In the genomic region with DNA sequence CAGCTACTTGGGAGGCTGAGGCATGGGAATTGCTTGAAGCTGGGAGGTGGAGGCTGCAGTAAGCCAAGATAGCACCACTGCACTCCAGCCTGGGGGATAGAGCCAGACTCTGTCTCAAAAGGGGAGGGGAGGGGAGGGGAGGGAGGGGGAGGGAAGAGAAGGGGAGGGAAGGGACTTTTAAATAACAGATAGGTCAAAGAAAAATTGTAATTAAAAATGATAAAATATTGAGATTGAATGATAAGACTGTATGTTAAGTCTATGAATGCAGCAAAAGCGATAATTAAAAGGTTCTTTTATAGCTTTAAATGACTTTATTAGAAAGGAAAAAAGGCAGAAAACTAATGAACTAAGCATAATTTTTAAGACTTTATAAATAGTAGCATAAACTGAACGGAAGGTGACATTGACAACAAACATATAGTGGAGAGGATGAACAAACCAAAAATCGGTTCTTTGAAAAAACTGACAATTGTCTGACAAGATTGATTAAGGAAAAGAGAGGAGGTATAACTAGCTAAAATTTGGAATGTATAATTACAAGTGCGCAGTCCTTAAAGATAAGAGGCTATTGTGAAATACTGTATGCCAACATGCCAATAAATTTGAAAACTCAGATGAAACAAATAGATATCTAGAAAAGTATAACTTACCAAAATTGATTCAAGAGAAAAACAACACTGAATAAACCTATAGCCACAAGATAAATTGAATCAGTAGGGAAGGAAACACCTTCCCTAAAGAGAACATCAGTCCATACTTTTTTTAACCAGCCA, we compare ENCODE assay signal across 31 cellular contexts. TPM values are rescaled to one million over a fixed set of nuclear protein-coding genes. Genes with fewer than 3 reads are reported as not detected.
"Had no signal": no experiment of that assay in that cellular context is flagged by ENCODE, and none has a peak within 500 bp of the region (broad histone marks: within the 10 kb centered on the region; RNA-seq: fewer than 3 reads in every experiment).

No MANE protein-coding gene starts in this region.

- H3K27ac ChIP-seq: adrenal gland, body of pancreas, epithelial cell of prostate, esophagus squamous epithelium, gastroesophageal sphincter, WERI-Rb-1 had no signal

- FAIRE-seq: endometrium had no signal

- H3K9me3 ChIP-seq: adrenal gland, body of pancreas, esophagus squamous epithelium, gastroesophageal sphincter had no signal

- ATAC-seq: activated CD4-positive, CD25-positive, alpha-beta regulatory T cell treated with anti-CD3 and anti-CD28 coated beads, Interleukin-2, amount 50 U/mL, for 24 hours; activated naive CD8-positive, alpha-beta T cell treated with anti-CD3 and anti-CD28 coated beads, Interleukin-2, amount 50 U/mL, for 24 hours; activated T-cell treated with anti-CD3 and anti-CD28 coated beads, Interleukin-2, amount 50 U/mL, for 72 hours; body of pancreas; gastroesophageal sphincter had no signal

- H3K4me3 Mint-ChIP-seq: activated B cell treated with CpG ODN at 0.5 μM for 24 hours; activated CD4-positive, alpha-beta memory T cell treated with anti-CD3 and anti-CD28 coated beads, Interleukin-2, amount 10 ng/mL, durations not matched to agents 7 days and 5 days; activated CD4-positive, alpha-beta T cell treated with anti-CD3 and anti-CD28 coated beads, Interleukin-2, amount 10 ng/mL, durations not matched to agents 7 days and 5 days; activated naive CD4-positive, alpha-beta T cell treated with anti-CD3 and anti-CD28 coated beads, Interleukin-2, amount 10 ng/mL, durations not matched to agents 7 days and 5 days; activated naive CD8-positive, alpha-beta T cell treated with anti-CD3 and anti-CD28 coated beads for 36 hours; activated naive CD8-positive, alpha-beta T cell treated with anti-CD3 and anti-CD28 coated beads, Interleukin-2, amount 50 U/mL, for 24 hours; activated T-cell treated with anti-CD3 and anti-CD28 coated beads, Interleukin-2, amount 50 U/mL, for 24 hours; activated T-cell treated with anti-CD3 and anti-CD28 coated beads, Interleukin-2, amount 50 U/mL, for 72 hours; T-helper 1 cell treated with Interleukin-12 subunit alpha and Interleukin-12 subunit beta and Interleukin-4 antibody, amounts not matched to agents 30 μg/mL and 1 μg/mL, for 36 hours had no signal

- H3K27me3 Mint-ChIP-seq: activated naive CD8-positive, alpha-beta T cell treated with anti-CD3 and anti-CD28 coated beads for 36 hours; activated naive CD8-positive, alpha-beta T cell treated with anti-CD3 and anti-CD28 coated beads, Interleukin-2, amount 50 U/mL, for 24 hours; activated T-cell treated with anti-CD3 and anti-CD28 coated beads, Interleukin-2, amount 50 U/mL, for 24 hours had no signal

- H3K36me3 Mint-ChIP-seq: activated naive CD4-positive, alpha-beta T cell treated with anti-CD3 and anti-CD28 coated beads, Interleukin-2, amount 10 ng/mL, durations not matched to agents 7 days and 5 days; activated naive CD8-positive, alpha-beta T cell treated with anti-CD3 and anti-CD28 coated beads for 36 hours had no signal

- H3K36me3 ChIP-seq: adrenal gland, esophagus squamous epithelium, gastroesophageal sphincter, WERI-Rb-1 had no signal

- H3K9me3 Mint-ChIP-seq: activated B cell treated with CpG ODN at 0.5 μM for 24 hours; activated CD4-positive, alpha-beta memory T cell treated with anti-CD3 and anti-CD28 coated beads, Interleukin-2, amount 10 ng/mL, durations not matched to agents 7 days and 5 days; activated CD4-positive, alpha-beta T cell treated with anti-CD3 and anti-CD28 coated beads, Interleukin-2, amount 10 ng/mL, durations not matched to agents 7 days and 5 days; activated naive CD4-positive, alpha-beta T cell treated with anti-CD3 and anti-CD28 coated beads, Interleukin-2, amount 10 ng/mL, durations not matched to agents 7 days and 5 days; activated naive CD8-positive, alpha-beta T cell treated with anti-CD3 and anti-CD28 coated beads for 36 hours; activated naive CD8-positive, alpha-beta T cell treated with anti-CD3 and anti-CD28 coated beads, Interleukin-2, amount 50 U/mL, for 24 hours; activated T-cell treated with anti-CD3 and anti-CD28 coated beads, Interleukin-2, amount 50 U/mL, for 24 hours; activated T-cell treated with anti-CD3 and anti-CD28 coated beads, Interleukin-2, amount 50 U/mL, for 72 hours; T-helper 1 cell treated with Interleukin-12 subunit alpha and Interleukin-12 subunit beta and Interleukin-4 antibody, amounts not matched to agents 30 μg/mL and 1 μg/mL, for 36 hours had no signal

- H3K4me3 ChIP-seq: adrenal gland, body of pancreas, esophagus squamous epithelium, gastroesophageal sphincter had no signal

- H3K27ac Mint-ChIP-seq: activated B cell treated with CpG ODN at 0.5 μM for 24 hours; activated CD4-positive, alpha-beta memory T cell treated with anti-CD3 and anti-CD28 coated beads, Interleukin-2, amount 10 ng/mL, durations not matched to agents 7 days and 5 days; activated naive CD4-positive, alpha-beta T cell treated with anti-CD3 and anti-CD28 coated beads, Interleukin-2, amount 10 ng/mL, durations not matched to agents 7 days and 5 days; activated naive CD8-positive, alpha-beta T cell treated with anti-CD3 and anti-CD28 coated beads for 36 hours; activated naive CD8-positive, alpha-beta T cell treated with anti-CD3 and anti-CD28 coated beads, Interleukin-2, amount 50 U/mL, for 24 hours; activated T-cell treated with anti-CD3 and anti-CD28 coated beads, Interleukin-2, amount 50 U/mL, for 24 hours; activated T-cell treated with anti-CD3 and anti-CD28 coated beads, Interleukin-2, amount 50 U/mL, for 72 hours; T-helper 1 cell treated with Interleukin-12 subunit alpha and Interleukin-12 subunit beta and Interleukin-4 antibody, amounts not matched to agents 30 μg/mL and 1 μg/mL, for 36 hours had no signal

- H3K27me3 ChIP-seq: adrenal gland, body of pancreas, esophagus squamous epithelium, gastroesophageal sphincter had no signal

- H3K4me1 ChIP-seq: adrenal gland, body of pancreas, gastroesophageal sphincter had no signal

- DNase-seq: activated B cell treated with CpG ODN at 0.5 μM for 24 hours; activated CD4-positive, alpha-beta memory T cell treated with anti-CD3 and anti-CD28 coated beads, Interleukin-2, amount 10 ng/mL, durations not matched to agents 7 days and 5 days; activated CD4-positive, alpha-beta T cell treated with anti-CD3 and anti-CD28 coated beads for 4 hours; activated CD4-positive, alpha-beta T cell treated with anti-CD3 and anti-CD28 coated beads, Interleukin-2, amount 10 ng/mL, durations not matched to agents 7 days and 5 days; activated CD4-positive, alpha-beta T cell treated with anti-CD3 and anti-CD28 coated beads, Interleukin-2, amount 50 U/mL, for 4 hours; activated gamma-delta T cell; activated naive CD4-positive, alpha-beta T cell; activated naive CD4-positive, alpha-beta T cell treated with anti-CD3 and anti-CD28 coated beads, Interleukin-2, amount 10 ng/mL, durations not matched to agents 7 days and 5 days; activated naive CD8-positive, alpha-beta T cell treated with anti-CD3 and anti-CD28 coated beads for 36 hours; activated naive CD8-positive, alpha-beta T cell treated with anti-CD3 and anti-CD28 coated beads, Interleukin-2, amount 50 U/mL, for 24 hours; activated T-cell treated with anti-CD3 and anti-CD28 coated beads for 4 hours; activated T-cell treated with anti-CD3 and anti-CD28 coated beads, Interleukin-2, amount 50 U/mL, for 72 hours; amygdala; aorta; body of pancreas; caudate nucleus; cortex of kidney; dermis blood vessel endothelial cell; effector CD8-positive, alpha-beta T cell; esophagus squamous epithelium; foreskin melanocyte; T1000; WERI-Rb-1 had no signal

- H3K4me1 Mint-ChIP-seq: activated B cell treated with CpG ODN at 0.5 μM for 24 hours; activated CD4-positive, alpha-beta memory T cell treated with anti-CD3 and anti-CD28 coated beads, Interleukin-2, amount 10 ng/mL, durations not matched to agents 7 days and 5 days had no signal

RNA-seq across cellular contexts. Expression of a gene that starts 8.4 kb away (rescaled TPM):
- total RNA-seq: activated B cell treated with CpG ODN at 0.5 μM for 24 hours; activated naive CD8-positive, alpha-beta T cell treated with anti-CD3 and anti-CD28 coated beads for 36 hours; T-helper 2 cell treated with Interferon-gamma antibody and Interleukin-4, amounts not matched to agents 100 ng/mL and 5 ng/mL, for 36 hours had no signal
